In genomic region chr7:73870041-73870492, GRCh38 we compare ENCODE assay signal across 1 cellular context.
TF ChIP-seq lines count a peak whose summit lies in the region.

No MANE protein-coding gene starts in this region.

TF ChIP-seq in HepG2, 621 proteins besides CTCF, POLR2A, EP300 and RAD21 (continued from another document and continues in another):
- TF ChIP-seq ATF2 (CRISPR knock-in tag; IDR thresholded peaks at IDR 0.05): no peak
- no peak for TF ChIP-seq ZFP1 (CRISPR knock-in tag; IDR thresholded peaks at IDR 0.05)
- no peak for TF ChIP-seq ZNF510 (CRISPR knock-in tag; IDR thresholded peaks at IDR 0.05; ENCODE audit: low read depth)
- TF ChIP-seq HDAC2 (CRISPR knock-in tag; IDR thresholded peaks at IDR 0.05): peak; percentile 83; the same call in 1 of the 2 replicates
- peak; percentile 84; the same call in 1 of the 2 replicates for TF ChIP-seq ZMYM2 (CRISPR knock-in tag; IDR thresholded peaks at IDR 0.05)
- TF ChIP-seq DDIT3 (CRISPR knock-in tag; IDR thresholded peaks at IDR 0.05): no peak
- no peak for TF ChIP-seq POLR2AphosphoS5 (IDR thresholded peaks at IDR 0.05; ENCODE audit: low read depth, low read length)
- TF ChIP-seq KDM6A (CRISPR knock-in tag; IDR thresholded peaks at IDR 0.05; ENCODE audit: low read depth): peak; percentile 52; the same call in 1 of the 2 replicates
- TF ChIP-seq NFRKB (IDR thresholded peaks at IDR 0.05): no peak
- TF ChIP-seq ZNF333 (CRISPR knock-in tag; IDR thresholded peaks at IDR 0.05; ENCODE audit: borderline replicate concordance): no peak
- TF ChIP-seq ZNF724P (CRISPR knock-in tag; IDR thresholded peaks at IDR 0.05; ENCODE audit: borderline replicate concordance): no peak
- TF ChIP-seq AHR (CRISPR knock-in tag; IDR thresholded peaks at IDR 0.05): no peak
- 0 out of 2 replicates have a peak, but pooled peaks have one; percentile 15 for TF ChIP-seq MAX (IDR thresholded peaks at IDR 0.05)
- no peak for TF ChIP-seq SCMH1 (CRISPR knock-in tag; IDR thresholded peaks at IDR 0.05; ENCODE audit: borderline replicate concordance)
- peak; percentile 95 for TF ChIP-seq ETV5 (CRISPR knock-in tag; IDR thresholded peaks at IDR 0.05; ENCODE audit: borderline replicate concordance)
- TF ChIP-seq MED1 (CRISPR knock-in tag; IDR thresholded peaks at IDR 0.05): peak; percentile 66
- TF ChIP-seq ZBTB42 (CRISPR knock-in tag; IDR thresholded peaks at IDR 0.05): no peak
- TF ChIP-seq XRCC5 (optimal IDR thresholded peaks at IDR 0.05; ENCODE audit: low read length): no peak
- no peak for TF ChIP-seq LCORL (IDR thresholded peaks at IDR 0.05)
- peak; percentile 82; the same call in 1 of the 2 replicates for TF ChIP-seq LCORL (CRISPR knock-in tag; IDR thresholded peaks at IDR 0.05)
- TF ChIP-seq, protein P1, sequence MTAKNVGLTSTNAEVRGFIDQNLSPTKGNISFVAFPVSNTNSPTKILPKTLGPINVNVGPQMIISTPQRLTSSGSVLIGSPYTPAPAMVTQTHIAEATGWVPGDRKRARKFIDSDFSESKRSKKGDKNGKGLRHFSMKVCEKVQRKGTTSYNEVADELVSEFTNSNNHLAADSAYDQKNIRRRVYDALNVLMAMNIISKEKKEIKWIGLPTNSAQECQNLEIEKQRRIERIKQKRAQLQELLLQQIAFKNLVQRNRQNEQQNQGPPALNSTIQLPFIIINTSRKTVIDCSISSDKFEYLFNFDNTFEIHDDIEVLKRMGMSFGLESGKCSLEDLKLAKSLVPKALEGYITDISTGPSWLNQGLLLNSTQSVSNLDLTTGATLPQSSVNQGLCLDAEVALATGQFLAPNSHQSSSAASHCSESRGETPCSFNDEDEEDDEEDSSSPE (CRISPR knock-in tag; IDR thresholded peaks at IDR 0.05): no peak
- no peak for TF ChIP-seq STAT5B (CRISPR knock-in tag; IDR thresholded peaks at IDR 0.05)
- TF ChIP-seq, protein P2, sequence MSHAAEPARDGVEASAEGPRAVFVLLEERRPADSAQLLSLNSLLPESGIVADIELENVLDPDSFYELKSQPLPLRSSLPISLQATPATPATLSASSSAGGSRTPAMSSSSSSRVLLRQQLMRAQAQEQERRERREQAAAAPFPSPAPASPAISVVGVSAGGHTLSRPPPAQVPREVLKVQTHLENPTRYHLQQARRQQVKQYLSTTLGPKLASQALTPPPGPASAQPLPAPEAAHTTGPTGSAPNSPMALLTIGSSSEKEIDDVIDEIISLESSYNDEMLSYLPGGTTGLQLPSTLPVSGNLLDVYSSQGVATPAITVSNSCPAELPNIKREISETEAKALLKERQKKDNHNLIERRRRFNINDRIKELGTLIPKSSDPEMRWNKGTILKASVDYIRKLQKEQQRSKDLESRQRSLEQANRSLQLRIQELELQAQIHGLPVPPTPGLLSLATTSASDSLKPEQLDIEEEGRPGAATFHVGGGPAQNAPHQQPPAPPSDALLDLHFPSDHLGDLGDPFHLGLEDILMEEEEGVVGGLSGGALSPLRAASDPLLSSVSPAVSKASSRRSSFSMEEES (CRISPR knock-in tag; IDR thresholded peaks at IDR 0.05): 0 out of 2 replicates have a peak, but pooled peaks have one; percentile 21
- no peak for TF ChIP-seq ZKSCAN5 (CRISPR knock-in tag; IDR thresholded peaks at IDR 0.05)
- TF ChIP-seq FOSL2 (CRISPR knock-in tag; IDR thresholded peaks at IDR 0.05): no peak
- TF ChIP-seq SMAD1 (CRISPR knock-in tag; IDR thresholded peaks at IDR 0.05; ENCODE audit: borderline replicate concordance, low read depth): no peak
- no peak for TF ChIP-seq CBX2 (IDR thresholded peaks at IDR 0.05; ENCODE audit: low read depth, low read length)
- no peak for TF ChIP-seq CBX2 (CRISPR knock-in tag; IDR thresholded peaks at IDR 0.05; ENCODE audit: low read depth)
- TF ChIP-seq RXRB (CRISPR knock-in tag; IDR thresholded peaks at IDR 0.05; ENCODE audit: borderline replicate concordance): peak; percentile 95
- TF ChIP-seq NR2C2 (CRISPR knock-in tag; IDR thresholded peaks at IDR 0.05; ENCODE audit: borderline replicate concordance): peak; percentile 71; the same call in 1 of the 2 replicates
- TF ChIP-seq RARG (CRISPR knock-in tag; IDR thresholded peaks at IDR 0.05; ENCODE audit: low read depth): no peak
- TF ChIP-seq, protein P3, sequence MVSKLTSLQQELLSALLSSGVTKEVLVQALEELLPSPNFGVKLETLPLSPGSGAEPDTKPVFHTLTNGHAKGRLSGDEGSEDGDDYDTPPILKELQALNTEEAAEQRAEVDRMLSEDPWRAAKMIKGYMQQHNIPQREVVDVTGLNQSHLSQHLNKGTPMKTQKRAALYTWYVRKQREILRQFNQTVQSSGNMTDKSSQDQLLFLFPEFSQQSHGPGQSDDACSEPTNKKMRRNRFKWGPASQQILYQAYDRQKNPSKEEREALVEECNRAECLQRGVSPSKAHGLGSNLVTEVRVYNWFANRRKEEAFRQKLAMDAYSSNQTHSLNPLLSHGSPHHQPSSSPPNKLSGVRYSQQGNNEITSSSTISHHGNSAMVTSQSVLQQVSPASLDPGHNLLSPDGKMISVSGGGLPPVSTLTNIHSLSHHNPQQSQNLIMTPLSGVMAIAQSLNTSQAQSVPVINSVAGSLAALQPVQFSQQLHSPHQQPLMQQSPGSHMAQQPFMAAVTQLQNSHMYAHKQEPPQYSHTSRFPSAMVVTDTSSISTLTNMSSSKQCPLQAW (CRISPR knock-in tag; IDR thresholded peaks at IDR 0.05): peak; percentile 82
- TF ChIP-seq CEBPG (CRISPR knock-in tag; IDR thresholded peaks at IDR 0.05): 0 out of 2 replicates have a peak, but pooled peaks have one; percentile 19
- TF ChIP-seq CCAR2 (optimal IDR thresholded peaks at IDR 0.05; ENCODE audit: low read depth, low read length): no peak
- no peak for TF ChIP-seq ZSCAN9 (CRISPR knock-in tag; IDR thresholded peaks at IDR 0.05; ENCODE audit: borderline replicate concordance)
- TF ChIP-seq, protein P4, sequence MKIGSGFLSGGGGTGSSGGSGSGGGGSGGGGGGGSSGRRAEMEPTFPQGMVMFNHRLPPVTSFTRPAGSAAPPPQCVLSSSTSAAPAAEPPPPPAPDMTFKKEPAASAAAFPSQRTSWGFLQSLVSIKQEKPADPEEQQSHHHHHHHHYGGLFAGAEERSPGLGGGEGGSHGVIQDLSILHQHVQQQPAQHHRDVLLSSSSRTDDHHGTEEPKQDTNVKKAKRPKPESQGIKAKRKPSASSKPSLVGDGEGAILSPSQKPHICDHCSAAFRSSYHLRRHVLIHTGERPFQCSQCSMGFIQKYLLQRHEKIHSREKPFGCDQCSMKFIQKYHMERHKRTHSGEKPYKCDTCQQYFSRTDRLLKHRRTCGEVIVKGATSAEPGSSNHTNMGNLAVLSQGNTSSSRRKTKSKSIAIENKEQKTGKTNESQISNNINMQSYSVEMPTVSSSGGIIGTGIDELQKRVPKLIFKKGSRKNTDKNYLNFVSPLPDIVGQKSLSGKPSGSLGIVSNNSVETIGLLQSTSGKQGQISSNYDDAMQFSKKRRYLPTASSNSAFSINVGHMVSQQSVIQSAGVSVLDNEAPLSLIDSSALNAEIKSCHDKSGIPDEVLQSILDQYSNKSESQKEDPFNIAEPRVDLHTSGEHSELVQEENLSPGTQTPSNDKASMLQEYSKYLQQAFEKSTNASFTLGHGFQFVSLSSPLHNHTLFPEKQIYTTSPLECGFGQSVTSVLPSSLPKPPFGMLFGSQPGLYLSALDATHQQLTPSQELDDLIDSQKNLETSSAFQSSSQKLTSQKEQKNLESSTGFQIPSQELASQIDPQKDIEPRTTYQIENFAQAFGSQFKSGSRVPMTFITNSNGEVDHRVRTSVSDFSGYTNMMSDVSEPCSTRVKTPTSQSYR (CRISPR knock-in tag; IDR thresholded peaks at IDR 0.05; ENCODE audit: borderline replicate concordance): peak; percentile 33; the same call in 1 of the 2 replicates
- TF ChIP-seq RXRA (CRISPR knock-in tag; IDR thresholded peaks at IDR 0.05): peak; percentile 96
- TF ChIP-seq ATF3 (CRISPR knock-in tag; IDR thresholded peaks at IDR 0.05): no peak
- TF ChIP-seq CEBPZ (IDR thresholded peaks at IDR 0.05; ENCODE audit: low read length): no peak
- TF ChIP-seq ZNF766 (CRISPR knock-in tag; IDR thresholded peaks at IDR 0.05; ENCODE audit: borderline replicate concordance): no peak
- TF ChIP-seq HOXA9 (CRISPR knock-in tag; IDR thresholded peaks at IDR 0.05; ENCODE audit: borderline replicate concordance): no peak
- peak; percentile 66; the same call in 1 of the 2 replicates for TF ChIP-seq RCOR2 (CRISPR knock-in tag; IDR thresholded peaks at IDR 0.05)
- TF ChIP-seq PRDM15 (CRISPR knock-in tag; IDR thresholded peaks at IDR 0.05): no peak
- TF ChIP-seq ZFX (CRISPR knock-in tag; IDR thresholded peaks at IDR 0.05; ENCODE audit: low read depth): peak; percentile 56; the same call in 1 of the 2 replicates
- TF ChIP-seq MAFG (CRISPR knock-in tag; IDR thresholded peaks at IDR 0.05): no peak
- TF ChIP-seq FOXK1 (CRISPR knock-in tag; IDR thresholded peaks at IDR 0.05; ENCODE audit: borderline replicate concordance, low read depth): peak; percentile 42; the same call in 1 of the 2 replicates
- TF ChIP-seq SRF (IDR thresholded peaks at IDR 0.05; ENCODE audit: low read depth, low read length): no peak
- no peak for TF ChIP-seq ZNF264 (CRISPR knock-in tag; IDR thresholded peaks at IDR 0.05)
- no peak for TF ChIP-seq MAFF (IDR thresholded peaks at IDR 0.05; ENCODE audit: low read depth, low read length)
- peak; percentile 44; the same call in 1 of the 2 replicates for TF ChIP-seq SP5 (CRISPR knock-in tag; IDR thresholded peaks at IDR 0.05; ENCODE audit: borderline replicate concordance, low read depth)
- TF ChIP-seq NCOA2 (CRISPR knock-in tag; IDR thresholded peaks at IDR 0.05): peak; percentile 73
- no peak for TF ChIP-seq DNMT1 (CRISPR knock-in tag; IDR thresholded peaks at IDR 0.05)
- TF ChIP-seq NFIC (IDR thresholded peaks at IDR 0.05; ENCODE audit: low read length): no peak
